In genomic region chr11:62030071-62030684, GRCh38 we compare ENCODE assay signal across 22 cellular contexts.
"Had no signal": no experiment of that assay in that cellular context is flagged by ENCODE, and none has a peak within 500 bp of the region (broad histone marks: within the 10 kb centered on the region; RNA-seq: fewer than 3 reads in every experiment).

No MANE protein-coding gene starts in this region.

- DNase-seq: activated CD4-positive, alpha-beta T cell treated with anti-CD3 and anti-CD28 coated beads, Interleukin-2, amount 50 U/mL, for 48 hours; activated naive CD4-positive, alpha-beta T cell treated with Interleukin-2 at 50 U/mL for 16 hours; anterior cingulate cortex; brain microvascular endothelial cell; effector CD8-positive, alpha-beta T cell; foreskin melanocyte; kidney; left lung; mucosa of descending colon; naive thymus-derived CD8-positive, alpha-beta T cell; nucleus accumbens; stimulated activated CD4-positive, alpha-beta T cell treated with anti-CD3 and anti-CD28 coated beads, Interleukin-4, amount 100 ng/mL, for 4 hours; stimulated activated CD8-positive, alpha-beta memory T cell treated with anti-CD3 and anti-CD28 coated beads, Interleukin-4, amount 100 ng/mL, for 48 hours; stimulated activated naive CD8-positive, alpha-beta T cell treated with anti-CD3 and anti-CD28 coated beads, Interleukin-15, Interleukin-2, amounts not matched to agents 100 U/mL and 50 U/mL, for 24 hours; transverse colon had no signal

- H3K9me3 Mint-ChIP-seq: activated T-helper 17 cell treated with anti-CD3 and anti-CD28 coated beads, Interleukin-2, amount 50 U/mL, for 72 hours; central memory CD8-positive, alpha-beta T cell had no signal

- H3K27me3 ChIP-seq: brain microvascular endothelial cell, left lung, right atrium auricular region, transverse colon, vagina had no signal

- H3K27ac ChIP-seq: brain microvascular endothelial cell, coronary artery, left lung, right atrium auricular region, skin epidermis, transverse colon, vagina, VCaP had no signal

- FAIRE-seq: kidney had no signal

- H3K9me3 ChIP-seq: mucosa of descending colon, transverse colon, vagina had no signal

- H3K27me3 Mint-ChIP-seq: activated T-helper 17 cell treated with anti-CD3 and anti-CD28 coated beads, Interleukin-2, amount 50 U/mL, for 72 hours; central memory CD8-positive, alpha-beta T cell had no signal

- H3K27ac Mint-ChIP-seq: activated T-helper 17 cell treated with anti-CD3 and anti-CD28 coated beads, Interleukin-2, amount 50 U/mL, for 72 hours had no signal

- H3K36me3 ChIP-seq: brain microvascular endothelial cell, left lung, right atrium auricular region, transverse colon, vagina had no signal

- H3K4me3 ChIP-seq: coronary artery, left lung, mucosa of descending colon, right atrium auricular region, skin epidermis, transverse colon, vagina had no signal

- ATAC-seq: activated T-helper 17 cell treated with anti-CD3 and anti-CD28 coated beads, Interleukin-2, amount 50 U/mL, for 72 hours; left lung; mucosa of descending colon; naive thymus-derived CD8-positive, alpha-beta T cell; stimulated activated naive CD8-positive, alpha-beta T cell treated with anti-CD3 and anti-CD28 coated beads, Interleukin-15, Interleukin-2, amounts not matched to agents 100 U/mL and 50 U/mL, for 24 hours had no signal

- H3K4me3 Mint-ChIP-seq: activated T-helper 17 cell treated with anti-CD3 and anti-CD28 coated beads, Interleukin-2, amount 50 U/mL, for 72 hours; central memory CD8-positive, alpha-beta T cell; naive thymus-derived CD8-positive, alpha-beta T cell had no signal
